ENCODE assay signal across 10 cellular contexts in genomic region chr17:34382586-34383224, GRCh38. TPM values are rescaled to one million over a fixed set of nuclear protein-coding genes. Genes with fewer than 3 reads are reported as not detected.
DNase-seq lines count a peak whose midpoint lies in the region; ATAC-seq and TF ChIP-seq lines count a peak whose summit lies in the region.
"Had no signal": no experiment of that assay in that cellular context is flagged by ENCODE, and none has a peak within 500 bp of the region (broad histone marks: within the 10 kb centered on the region; RNA-seq: fewer than 3 reads in every experiment).

No MANE protein-coding gene starts in this region.

- no peak for TF ChIP-seq POLR2A in esophagus muscularis mucosa (IDR thresholded peaks at IDR 0.05; ENCODE audit: low read depth)

- H3K4me1 ChIP-seq in esophagus muscularis mucosa, result peaks cover 0 to 3% (median 0%) of the 10 kb centered on the region in 4 donors

- H3K27ac Mint-ChIP-seq in activated CD4-positive, alpha-beta T cell treated with anti-CD3 and anti-CD28 coated beads, Interleukin-2, amount 10 ng/mL, durations not matched to agents 24 days and 14 days, result peak overlapping the region; percentile 77
- peak overlapping the region; percentile 90 for H3K27ac Mint-ChIP-seq in stimulated activated memory B cell treated with anti-CD40 and anti-IgM and Interleukin-4, amounts not matched to agents 10 μg/mL and 1 μg/mL and 100 μg/mL, for 72 hours

- H3K9me3 Mint-ChIP-seq in activated CD4-positive, alpha-beta T cell treated with anti-CD3 and anti-CD28 coated beads, Interleukin-2, amount 10 ng/mL, durations not matched to agents 24 days and 14 days, result no peaks in the 10 kb centered on the region
- H3K9me3 Mint-ChIP-seq in stimulated activated memory B cell treated with anti-CD40 and anti-IgM and Interleukin-4, amounts not matched to agents 10 μg/mL and 1 μg/mL and 100 μg/mL, for 72 hours, result no peaks in the 10 kb centered on the region

- H3K4me1 Mint-ChIP-seq in activated CD4-positive, alpha-beta T cell treated with anti-CD3 and anti-CD28 coated beads, Interleukin-2, amount 10 ng/mL, durations not matched to agents 24 days and 14 days, result peaks cover 83% of the 10 kb centered on the region
- peaks cover 80% of the 10 kb centered on the region for H3K4me1 Mint-ChIP-seq in stimulated activated memory B cell treated with anti-CD40 and anti-IgM and Interleukin-4, amounts not matched to agents 10 μg/mL and 1 μg/mL and 100 μg/mL, for 72 hours

- peak; percentile 81 for ATAC-seq in stimulated activated memory B cell treated with anti-CD40 and anti-IgM and Interleukin-4, amounts not matched to agents 10 μg/mL and 1 μg/mL and 100 μg/mL, for 72 hours
- ATAC-seq in GM21786 (IDR thresholded peaks at IDR 0.05; ENCODE audit: unreplicated experiment), result no peak

- H3K36me3 Mint-ChIP-seq in activated CD4-positive, alpha-beta T cell treated with anti-CD3 and anti-CD28 coated beads, Interleukin-2, amount 10 ng/mL, durations not matched to agents 24 days and 14 days (ENCODE audit: low read depth), result no peaks in the 10 kb centered on the region
- H3K36me3 Mint-ChIP-seq in stimulated activated memory B cell treated with anti-CD40 and anti-IgM and Interleukin-4, amounts not matched to agents 10 μg/mL and 1 μg/mL and 100 μg/mL, for 72 hours, result no peaks in the 10 kb centered on the region

- H3K9me3 ChIP-seq in esophagus muscularis mucosa, result no peaks in the 10 kb centered on the region

- H3K27ac ChIP-seq in esophagus muscularis mucosa (replicated peaks in 1 of 4), result no peak overlapping the region

- DNase-seq in activated CD8-positive, alpha-beta memory T cell treated with anti-CD3 and anti-CD28 coated beads for 24 hours, result peak; percentile 64
- DNase-seq in activated CD8-positive, alpha-beta memory T cell treated with anti-CD3 and anti-CD28 coated beads, Interleukin-2, amount 50 U/mL, for 4 hours, result no peak
- DNase-seq in activated CD4-positive, alpha-beta T cell treated with anti-CD3 and anti-CD28 coated beads, Interleukin-2, amount 10 ng/mL, durations not matched to agents 24 days and 14 days, result peak; percentile 72
- DNase-seq in fibroblast of the aortic adventitia (ENCODE audit: low read depth), result peak; percentile 17
- DNase-seq in esophagus muscularis mucosa (ENCODE audit: extremely low spot score), result no peak
- no peak for DNase-seq in activated gamma-delta T cell treated with Interleukin-2 at 50 U/mL for 16 hours
- DNase-seq: NCI-H510A treated with DMSO at 0.1 percent for 48 hours had no signal

- peaks cover 8% of the 10 kb centered on the region for H3K27me3 Mint-ChIP-seq in activated CD4-positive, alpha-beta T cell treated with anti-CD3 and anti-CD28 coated beads, Interleukin-2, amount 10 ng/mL, durations not matched to agents 24 days and 14 days
- peaks cover 23% of the 10 kb centered on the region for H3K27me3 Mint-ChIP-seq in stimulated activated memory B cell treated with anti-CD40 and anti-IgM and Interleukin-4, amounts not matched to agents 10 μg/mL and 1 μg/mL and 100 μg/mL, for 72 hours

- TF ChIP-seq CTCF in fibroblast of the aortic adventitia (IDR thresholded peaks at IDR 0.05; ENCODE audit: insufficient read depth, low read length), result no peak
- TF ChIP-seq CTCF in esophagus muscularis mucosa (IDR thresholded peaks at IDR 0.05), result no peak

- intact Hi-C loops in activated CD4-positive, alpha-beta T cell treated with anti-CD3 and anti-CD28 coated beads, Interleukin-2, amount 10 ng/mL, durations not matched to agents 24 days and 14 days (cut with micrococcal nuclease), result loop anchor here (5.0 to 10.0 kb wide), 3 partner anchors 180 to 702 kb away; no protein-coding TSS in a partner anchor
- intact Hi-C loops in esophagus muscularis mucosa (cut with DNase I), result no loop called here

- H3K27me3 ChIP-seq in esophagus muscularis mucosa, result peaks cover 0 to 30% (median 0%) of the 10 kb centered on the region in 4 donors

- H3K36me3 ChIP-seq in esophagus muscularis mucosa, result no peaks in the 10 kb centered on the region

- H3K4me3 Mint-ChIP-seq in activated CD4-positive, alpha-beta T cell treated with anti-CD3 and anti-CD28 coated beads, Interleukin-2, amount 10 ng/mL, durations not matched to agents 24 days and 14 days, result peak overlapping the region; percentile 33
- peak overlapping the region; percentile 66 for H3K4me3 Mint-ChIP-seq in stimulated activated memory B cell treated with anti-CD40 and anti-IgM and Interleukin-4, amounts not matched to agents 10 μg/mL and 1 μg/mL and 100 μg/mL, for 72 hours

- WGBS in esophagus muscularis mucosa, result 37% methylated on average over 7 of the region's 7 CpGs

- no peak overlapping the region for H3K4me3 ChIP-seq in fibroblast of the aortic adventitia (ENCODE audit: low read depth, low read length)
- H3K4me3 ChIP-seq in esophagus muscularis mucosa, result no peak overlapping the region

- no peak for TF ChIP-seq EP300 in esophagus muscularis mucosa (IDR thresholded peaks at IDR 0.05)

RNA-seq across cellular contexts. Expression of gene CCL1, which starts 19.7 kb away (rescaled TPM):
- total RNA-seq in activated CD4-positive, alpha-beta T cell treated with anti-CD3 and anti-CD28 coated beads, Interleukin-2, amount 10 ng/mL, durations not matched to agents 24 days and 14 days, result 105 and 111 TPM in 2 replicates
- total RNA-seq in fibroblast of the aortic adventitia (ENCODE audit: low replicate concordance) (not detected in 2 replicates), esophagus muscularis mucosa (not detected)
- total RNA-seq: omental fat pad had no signal

RNA-seq across cellular contexts. Expression of gene CCL13, which starts 26.4 kb away (rescaled TPM):
- total RNA-seq in activated CD4-positive, alpha-beta T cell treated with anti-CD3 and anti-CD28 coated beads, Interleukin-2, amount 10 ng/mL, durations not matched to agents 24 days and 14 days, result not detected in 2 replicates
- not detected in 2 replicates for total RNA-seq in fibroblast of the aortic adventitia (ENCODE audit: low replicate concordance)
- total RNA-seq in esophagus muscularis mucosa, result 1 to 10 TPM in 2 of 4 donors, under 1 TPM in 1, not detected in 1; 0.78 to 3.6 (median 2.0) TPM

Comparison
In these comparisons a context has a peak if more than half of its experiments do, and no peak if none do; other contexts are left out.
1. DNase-seq: peak in activated CD8-positive, alpha-beta memory T cell treated with anti-CD3 and anti-CD28 coated beads for 24 hours (single experiment), activated CD4-positive, alpha-beta T cell treated with anti-CD3 and anti-CD28 coated beads, Interleukin-2, amount 10 ng/mL, durations not matched to agents 24 days and 14 days (single experiment) and fibroblast of the aortic adventitia (single experiment); none in activated CD8-positive, alpha-beta memory T cell treated with anti-CD3 and anti-CD28 coated beads, Interleukin-2, amount 50 U/mL, for 4 hours (single experiment), esophagus muscularis mucosa (single experiment) and activated gamma-delta T cell treated with Interleukin-2 at 50 U/mL for 16 hours (single experiment).
2. RNA of gene CCL1, which starts 19.7 kb away (total RNA-seq): 105 to 111 TPM in activated CD4-positive, alpha-beta T cell treated with anti-CD3 and anti-CD28 coated beads, Interleukin-2, amount 10 ng/mL, durations not matched to agents 24 days and 14 days; not detected in fibroblast of the aortic adventitia and not detected in esophagus muscularis mucosa; every median in the first group is over 100 times any median in the second.